In genomic region chr9:68781866-68782265, GRCh38 we compare ENCODE assay signal across 14 cellular contexts.
DNase-seq lines count a peak whose midpoint lies in the region; ATAC-seq and TF ChIP-seq lines count a peak whose summit lies in the region.
"Had no signal": no experiment of that assay in that cellular context is flagged by ENCODE, and none has a peak within 500 bp of the region (broad histone marks: within the 10 kb centered on the region; RNA-seq: fewer than 3 reads in every experiment).

No MANE protein-coding gene starts in this region.

- H3K4me3 Mint-ChIP-seq in T-helper 17 cell: peak overlapping the region; percentile 34
- H3K4me3 Mint-ChIP-seq: stimulated activated naive B cell treated with anti-CD40 and anti-IgM and Interleukin-4, amounts not matched to agents 10 μg/mL and 1 μg/mL and 100 μg/mL, for 72 hours had no signal

- H3K27ac ChIP-seq in heart right ventricle: peak overlapping the region in 6 of 10 donors; percentile 2 to 97 (median 18)
- no peak overlapping the region for H3K27ac ChIP-seq in iPS-20b (ENCODE audit: low read length)
- no peak overlapping the region for H3K27ac ChIP-seq in suprapubic skin
- H3K27ac ChIP-seq: HL-60 had no signal

- intact Hi-C loops in heart right ventricle (cut with DNase I) (loop anchor here in 4 of 10 donors (5.0 to 10.0 kb wide), 8 partner anchors 53 to 213 kb away; partner anchors contain the start of gene PIP5K1B (in 1 of the 4)), Right ventricle myocardium inferior (cut with DNase I) (loop anchor here (5.0 kb wide), 2 partner anchors 55 to 215 kb away; no protein-coding TSS in a partner anchor)

- DNase-seq in heart right ventricle (no peak), Right ventricle myocardium inferior (ENCODE audit: missing footprints) (no peak), T-helper 17 cell (no peak), suprapubic skin (ENCODE audit: low spot score in 2 of 2) (no peak), DMS114 treated with DMSO at 0.1 percent for 48 hours (lab: John Stamatoyannopoulos, UW; ENCODE audit: unreplicated experiment) (no peak)
- no peak for DNase-seq in stimulated activated CD4-positive, alpha-beta T cell treated with anti-CD3 and anti-CD28 coated beads, Interleukin-1b, Interleukin-23, amount 100 ng/mL, for 48 hours
- DNase-seq: cortex of kidney; NCI-H1436 treated with DMSO at 0.1 percent for 48 hours; OCI-M1; stimulated activated CD4-positive, alpha-beta T cell treated with anti-CD3 and anti-CD28 coated beads, Interleukin-15, amount 100 ng/mL, for 24 hours; stimulated activated naive B cell treated with anti-CD40 and anti-IgM and Interleukin-4, amounts not matched to agents 10 μg/mL and 1 μg/mL and 100 μg/mL, for 72 hours had no signal

- H3K9ac ChIP-seq in iPS-20b (ENCODE audit: low read depth, low read length): no peak overlapping the region

- WGBS in heart right ventricle, 2 donors: 48 to 56% methylated on average over 2 of the region's 2 CpGs
- WGBS in suprapubic skin: 63% methylated on average over 2 of the region's 2 CpGs

- TF ChIP-seq POLR2A in suprapubic skin (IDR thresholded peaks at IDR 0.05): no peak

- no peak for TF ChIP-seq EP300 in suprapubic skin (IDR thresholded peaks at IDR 0.05)

- H3K9me3 ChIP-seq in heart right ventricle (no peaks in the 10 kb centered on the region), T-helper 17 cell (ENCODE audit: control insufficient read depth, low read length, poor library complexity, severe bottlenecking) (no peaks in the 10 kb centered on the region), iPS-20b (ENCODE audit: insufficient read depth, low read depth, low read length) (no peaks in the 10 kb centered on the region), suprapubic skin (no peaks in the 10 kb centered on the region)

- no peaks in the 10 kb centered on the region for H3K27me3 Mint-ChIP-seq in T-helper 17 cell
- H3K27me3 Mint-ChIP-seq: stimulated activated naive B cell treated with anti-CD40 and anti-IgM and Interleukin-4, amounts not matched to agents 10 μg/mL and 1 μg/mL and 100 μg/mL, for 72 hours had no signal

- H3K27me3 ChIP-seq in heart right ventricle (no peaks in the 10 kb centered on the region), iPS-20b (ENCODE audit: insufficient read depth, low read length) (no peaks in the 10 kb centered on the region), suprapubic skin (no peaks in the 10 kb centered on the region)

- peak overlapping the region in 9 of 10 donors; percentile 2 to 79 (median 72) for H3K4me3 ChIP-seq in heart right ventricle
- H3K4me3 ChIP-seq in iPS-20b (ENCODE audit: low read length): 0 out of 2 replicates have a peak overlapping the region, but pooled peaks have one; percentile 18
- peak overlapping the region; percentile 17 for H3K4me3 ChIP-seq in suprapubic skin

- peaks cover 2% of the 10 kb centered on the region for H3K4me1 Mint-ChIP-seq in T-helper 17 cell

- peaks cover 9 to 85% (median 61%) of the 10 kb centered on the region in 9 donors for H3K4me1 ChIP-seq in heart right ventricle
- H3K4me1 ChIP-seq in iPS-20b (ENCODE audit: insufficient read depth, low read length): peaks cover 5% of the 10 kb centered on the region; the same call in 1 of the 2 replicates
- H3K4me1 ChIP-seq in suprapubic skin: peaks cover 58% of the 10 kb centered on the region

- H3K36me3 Mint-ChIP-seq in T-helper 17 cell (ENCODE audit: low read depth): peaks cover 2% of the 10 kb centered on the region

- ATAC-seq in heart right ventricle: no peak
- ATAC-seq in Right ventricle myocardium inferior: no peak
- no peak for ATAC-seq in T-helper 17 cell
- no peak for ATAC-seq in HG02884 (IDR thresholded peaks at IDR 0.05; ENCODE audit: unreplicated experiment)
- ATAC-seq: stimulated activated naive B cell treated with anti-CD40 and anti-IgM and Interleukin-4, amounts not matched to agents 10 μg/mL and 1 μg/mL and 100 μg/mL, for 72 hours had no signal

- peak overlapping the region; percentile 44 for H3K27ac Mint-ChIP-seq in T-helper 17 cell
- H3K27ac Mint-ChIP-seq: stimulated activated naive B cell treated with anti-CD40 and anti-IgM and Interleukin-4, amounts not matched to agents 10 μg/mL and 1 μg/mL and 100 μg/mL, for 72 hours had no signal

- H3K36me3 ChIP-seq in heart right ventricle: peaks cover 0 to 4% (median 0%) of the 10 kb centered on the region in 9 donors
- H3K36me3 ChIP-seq in iPS-20b (ENCODE audit: insufficient read depth, low read depth, low read length): no peaks in the 10 kb centered on the region
- peaks cover 3% of the 10 kb centered on the region for H3K36me3 ChIP-seq in suprapubic skin

- TF ChIP-seq CTCF in heart right ventricle (IDR thresholded peaks at IDR 0.05): no peak
- no peak for TF ChIP-seq CTCF in suprapubic skin (IDR thresholded peaks at IDR 0.05)

Comparison
In these comparisons a context has a peak if more than half of its experiments do, and no peak if none do; other contexts are left out.
1. H3K27ac ChIP-seq: peak in heart right ventricle (6 of 10); none in iPS-20b (single experiment) and suprapubic skin (single experiment).
2. H3K4me3 ChIP-seq: peak in every context shown above with its lines; median percentile 72 in heart right ventricle; 18 in iPS-20b; 17 in suprapubic skin.